ENCODE assay signal across 1 cellular context in the genomic region with DNA sequence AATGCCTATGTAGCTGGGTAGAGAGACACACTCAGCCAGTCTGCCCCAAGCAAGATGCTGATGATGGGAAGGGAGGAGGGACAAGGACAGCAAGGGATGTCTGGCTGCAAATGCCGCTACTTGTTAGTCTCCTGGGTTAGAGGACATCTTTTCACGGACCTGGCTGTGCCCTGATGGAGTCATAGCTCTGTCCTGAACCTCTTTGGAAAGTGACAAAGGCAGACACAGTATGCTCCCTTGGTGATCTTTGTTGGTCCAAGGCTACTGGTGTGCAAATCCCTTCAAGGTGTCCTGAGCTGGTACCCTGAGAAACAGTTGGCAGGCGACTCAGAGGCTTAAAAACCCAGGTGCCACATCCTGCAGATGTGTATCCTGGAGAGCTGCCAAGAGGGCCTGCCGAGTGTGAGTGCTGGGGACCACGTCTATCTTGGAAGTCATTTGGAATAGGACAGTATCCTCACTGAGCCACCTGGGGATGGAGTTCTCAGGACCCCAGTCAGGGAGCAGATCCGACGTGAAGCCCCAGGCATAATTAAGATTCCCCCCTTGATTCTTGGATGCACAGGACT.
TF ChIP-seq lines count a peak whose summit lies in the region.

No MANE protein-coding gene starts in this region.

TF ChIP-seq in IMR-90, 13 proteins besides CTCF, POLR2A, EP300 and RAD21:
- TF ChIP-seq NFE2L2 (IDR thresholded peaks at IDR 0.05; ENCODE audit: low read depth, low read length) = no peak
- no peak for TF ChIP-seq BHLHE40 (IDR thresholded peaks at IDR 0.05; ENCODE audit: low read depth, low read length)
- no peak for TF ChIP-seq CEBPB (IDR thresholded peaks at IDR 0.05; ENCODE audit: low read depth, low read length)
- TF ChIP-seq SMC3 (IDR thresholded peaks at IDR 0.05; ENCODE audit: low read depth, low read length) = no peak
- TF ChIP-seq USF2 (IDR thresholded peaks at IDR 0.05; ENCODE audit: low read depth, low read length) = no peak
- no peak for TF ChIP-seq CHD1 (IDR thresholded peaks at IDR 0.05; ENCODE audit: low read depth, low read length)
- TF ChIP-seq MAFK (IDR thresholded peaks at IDR 0.05; ENCODE audit: low read depth, low read length) = no peak
- TF ChIP-seq FOS (IDR thresholded peaks at IDR 0.05; ENCODE audit: low read depth, low read length) = no peak
- no peak for TF ChIP-seq RCOR1 (IDR thresholded peaks at IDR 0.05; ENCODE audit: insufficient replicate concordance, low read length)
- TF ChIP-seq MAZ (IDR thresholded peaks at IDR 0.05; ENCODE audit: borderline replicate concordance, low read depth, low read length) = no peak
- TF ChIP-seq ELK1 (IDR thresholded peaks at IDR 0.05; ENCODE audit: borderline replicate concordance, low read depth, low read length) = no peak
- TF ChIP-seq MXI1 (IDR thresholded peaks at IDR 0.05; ENCODE audit: borderline replicate concordance, low read depth, low read length) = no peak
- no peak for TF ChIP-seq RFX5 (IDR thresholded peaks at IDR 0.05; ENCODE audit: low read depth, low read length)
